Comparison of ENCODE assay signal across 8 cellular contexts in genomic region chr1:214394569-214394968, GRCh38.
A peak's percentile ranks its signal among the peaks of the same experiment; 100 is the strongest.
DNase-seq lines count a peak whose midpoint lies in the region; FAIRE-seq and TF ChIP-seq lines count a peak whose summit lies in the region.
"Not testable (repeated sequence)": the region's sequence is repeated elsewhere in the genome, so short reads cannot be mapped to it uniquely, and the experiment has no call there.

No MANE protein-coding gene starts in this region.

- not testable (repeated sequence) for H2BK20ac ChIP-seq in H1 (ENCODE audit: low read length)

- not testable (repeated sequence) for H4K8ac ChIP-seq in H1 (ENCODE audit: extremely low read depth, insufficient read depth, low read length); mesendoderm (ENCODE audit: low read depth, low read length)

- not testable (repeated sequence) for H3K56ac ChIP-seq in H1 (replicated peaks; ENCODE audit: insufficient read length, low read depth, low read length); mesendoderm (ENCODE audit: low read length)

- H2BK5ac ChIP-seq in H1 (ENCODE audit: low read depth, low read length); mesendoderm (ENCODE audit: low read length): not testable (repeated sequence)

- H2BK12ac ChIP-seq in H1 (ENCODE audit: low read depth, low read length), result not testable (repeated sequence)

- not testable (repeated sequence) for H3K23me2 ChIP-seq in H1 (ENCODE audit: low read depth, low read length)

- not testable (repeated sequence) for H3K27ac ChIP-seq in AG04450 (ENCODE audit: low read depth, low read length); H1 (ENCODE audit: low read depth, low read length); mesendoderm (ENCODE audit: low read depth, low read length)

- H4K91ac ChIP-seq in H1 (replicated peaks; ENCODE audit: insufficient read length, low read length), result not testable (repeated sequence)

- H3K4me1 ChIP-seq in H1 (replicated peaks in 1 of 4; ENCODE audit: control insufficient read depth in 3 of 4, insufficient read depth in 4 of 4, low read length in 3 of 4), result peaks cover 0 to 12% (median 6%) of the 10 kb centered on the region in 4 experiments; a peak in 3 of 7 replicates
- not testable (repeated sequence) for H3K4me1 ChIP-seq in mesendoderm (ENCODE audit: control insufficient read depth, low read depth, low read length)

- not testable (repeated sequence) for H3K79me2 ChIP-seq in H1 (ENCODE audit: control insufficient read depth in 1 of 2, insufficient read depth in 2 of 2, low read length in 2 of 2); mesendoderm (ENCODE audit: control insufficient read depth, insufficient read depth, low read length)

- H3K36me3 ChIP-seq in H1 (ENCODE audit: control insufficient read depth in 2 of 4, insufficient read depth in 4 of 4, low read length in 3 of 4), result peaks cover 5 to 27% (median 16%) of the 10 kb centered on the region in 4 experiments; a peak in 7 of 8 replicates
- not testable (repeated sequence) for H3K36me3 ChIP-seq in mesendoderm (ENCODE audit: control insufficient read depth, insufficient read depth, low read length)

- H3K4me2 ChIP-seq in H1 (ENCODE audit: insufficient read depth in 1 of 2, low read depth in 2 of 2, low read length in 2 of 2); mesendoderm (ENCODE audit: low read length): not testable (repeated sequence)

- peak; percentile 45 for FAIRE-seq in H1 (lab: Jason Lieb, UNC)

- not testable (repeated sequence) for TF ChIP-seq RAD21 in H1 (IDR thresholded peaks at IDR 0.05 in 1 of 2, conservative IDR thresholded peaks at IDR 0.05 in 1 of 2; ENCODE audit: low read depth in 2 of 2, low read length in 2 of 2)

- POLR2A ChIA-PET in AG04450 (lab: Yijun Ruan, JAX), result interaction anchor here (1.6 kb wide), 1 partner anchor 9 kb away, joined by 6 read pairs; no protein-coding TSS in a partner anchor
- POLR2A ChIA-PET in H1 (lab: Charles Lee; ENCODE audit: partially characterized antibody), result interaction anchor here (0.8 to 2.1 kb wide), 2 partner anchors 64 to 157 kb away, joined by 4 to 5 read pairs; partner anchors contain the start of gene PTPN14

- TF ChIP-seq CTCF in AG04450 (IDR thresholded peaks at IDR 0.05; ENCODE audit: low read depth, low read length); H1 (IDR thresholded peaks at IDR 0.05; ENCODE audit: control extremely low read depth in 1 of 3, insufficient read depth in 1 of 3, low read depth in 1 of 3, low read length in 3 of 3); fibroblast of the aortic adventitia (IDR thresholded peaks at IDR 0.05; ENCODE audit: insufficient read depth, low read length): not testable (repeated sequence)

- not testable (repeated sequence) for H3K18ac ChIP-seq in H1 (ENCODE audit: extremely low read depth, low read length); mesendoderm (ENCODE audit: low read length)

- H4K20me1 ChIP-seq in H1 (replicated peaks in 1 of 2; ENCODE audit: control insufficient read depth in 1 of 2, insufficient read depth in 2 of 2, low read length in 2 of 2), result not testable (repeated sequence)

- whole genome bisulfite sequencing in H1 (ENCODE audit: extremely low coverage in 1 of 2, insufficient coverage in 1 of 2, insufficient read length in 1 of 2, insufficient replicate concordance in 2 of 2, low coverage in 1 of 2, low lambda C conversion rate in 2 of 2, missing lambda C conversion rate in 1 of 2), 2 experiments, result 85% methylated on average over 5 of the region's 5 CpGs; no CpG with 5 or more reads in 1 of the 2 experiments
- WGBS in mesendoderm (ENCODE audit: extremely low coverage, insufficient coverage, low lambda C conversion rate), result no CpG with 5 or more reads among the region's 5 CpGs

- not testable (repeated sequence) for H3K4me3 ChIP-seq in AG04450 (ENCODE audit: low read depth, low read length); H1 (ENCODE audit: extremely low read depth in 1 of 4, insufficient read depth in 2 of 4, low read depth in 3 of 4, low read length in 4 of 4); fibroblast of the aortic adventitia (ENCODE audit: low read depth, low read length); mesendoderm (ENCODE audit: low read length); skeletal muscle cell (ENCODE audit: low read depth, low read length)

- not testable (repeated sequence) for H3K4ac ChIP-seq in H1 (replicated peaks; ENCODE audit: insufficient read length, low read depth, low read length); mesendoderm (ENCODE audit: low read depth, low read length)

- not testable (repeated sequence) for H4K5ac ChIP-seq in H1 (ENCODE audit: insufficient read length, low read depth, low read length); mesendoderm (ENCODE audit: low read length)

- not testable (repeated sequence) for H3K23ac ChIP-seq in H1 (ENCODE audit: insufficient read length); mesendoderm (ENCODE audit: low read length)

- H2BK15ac ChIP-seq in H1 (ENCODE audit: low read length), result not testable (repeated sequence)
- peak overlapping the region; percentile 48 for H2BK15ac ChIP-seq in mesendoderm (replicated peaks; ENCODE audit: low read depth)

- H3K14ac ChIP-seq in H1 (ENCODE audit: insufficient read length), result not testable (repeated sequence)

- not testable (repeated sequence) for H2AFZ ChIP-seq in H1 (ENCODE audit: low read length)

- not testable (repeated sequence) for H2BK120ac ChIP-seq in H1 (replicated peaks; ENCODE audit: low read depth, low read length); mesendoderm (ENCODE audit: low read depth, low read length)

- H2AK5ac ChIP-seq in H1 (ENCODE audit: low read depth, low read length); mesendoderm (ENCODE audit: low read length): not testable (repeated sequence)

- not testable (repeated sequence) for H3K27me3 ChIP-seq in AG04450 (ENCODE audit: control insufficient read depth, insufficient read depth, low read length); H1 (replicated peaks in 1 of 4; ENCODE audit: control insufficient read depth in 3 of 4, extremely low read depth in 1 of 4, insufficient read depth in 3 of 4, low read length in 3 of 4); mesendoderm (ENCODE audit: insufficient read depth, low read length, poor library complexity)

- H3K9ac ChIP-seq in H1 (replicated peaks in 1 of 4; ENCODE audit: extremely low read depth in 1 of 4, low read depth in 3 of 4, low read length in 3 of 4); mesendoderm (ENCODE audit: low read length): not testable (repeated sequence)

- not testable (repeated sequence) for TF ChIP-seq EP300 in H1 (IDR thresholded peaks at IDR 0.05; ENCODE audit: borderline replicate concordance in 1 of 2, low read depth in 2 of 2, low read length in 2 of 2)

- not testable (repeated sequence) for TF ChIP-seq POLR2A in H1 (IDR thresholded peaks at IDR 0.05; ENCODE audit: control extremely low read depth in 1 of 2, low read depth in 2 of 2, low read length in 2 of 2)

- CTCF ChIA-PET in AG04450 (lab: Charles Lee), result interaction anchor here (0.6 kb wide), 1 partner anchor 244 kb away, joined by 4 read pairs; no protein-coding TSS in a partner anchor
- CTCF ChIA-PET in H1 (lab: Charles Lee; ENCODE audit: partially characterized antibody), result interaction anchor here (4.2 kb wide), 1 partner anchor 62 kb away, joined by 21 read pairs; no protein-coding TSS in a partner anchor

- not testable (repeated sequence) for H3K79me1 ChIP-seq in H1 (ENCODE audit: low read depth, low read length); mesendoderm (ENCODE audit: low read length)

- DNase-seq in AG04450 (ENCODE audit: low read depth, low spot score) (peak; percentile 75), GM04503 (ENCODE audit: low read depth) (peak; percentile 82), NCI-H226 (peak; percentile 73), amniotic epithelial cell (ENCODE audit: low read depth) (peak; percentile 98), H1 (ENCODE audit: low read depth in 1 of 2, low spot score in 2 of 2) (peak in 1 of 2 experiments; percentile 4), fibroblast of the aortic adventitia (ENCODE audit: low read depth) (peak; percentile 80), skeletal muscle cell (ENCODE audit: low read depth) (peak; percentile 60)
- DNase-seq in mesendoderm, result not testable (repeated sequence)

- not testable (repeated sequence) for H3K9me3 ChIP-seq in AG04450 (ENCODE audit: control insufficient read depth, insufficient read depth, low read length); H1 (ENCODE audit: insufficient read depth in 2 of 2, low read depth in 1 of 2, low read length in 1 of 2)
